8 cellular contexts compared by ENCODE assay signal in genomic region chrX:39152106-39152649, GRCh38.
DNase-seq lines count a peak whose midpoint lies in the region; ATAC-seq, FAIRE-seq and TF ChIP-seq lines count a peak whose summit lies in the region.

No MANE protein-coding gene starts in this region.

- H3K27ac ChIP-seq in A549 (no peak overlapping the region), keratinocyte (ENCODE audit: control insufficient read depth, insufficient read depth, low read length) (no peak overlapping the region), upper lobe of left lung (no peak overlapping the region), small intestine (ENCODE audit: low read depth in 1 of 2, low read length in 1 of 2) (no peak overlapping the region)

- TF ChIP-seq POLR2A in A549 (IDR thresholded peaks at IDR 0.05; ENCODE audit: low read length) (no peak), upper lobe of left lung (IDR thresholded peaks at IDR 0.05) (no peak)

- FAIRE-seq in A549 (lab: Jason Lieb, UNC) (no peak), GM19239 (lab: Jason Lieb, UNC) (peak; percentile 49), keratinocyte (lab: Jason Lieb, UNC) (no peak), small intestine (lab: Jason Lieb, UNC) (no peak)

- POLR2A ChIA-PET in A549 (lab: Yijun Ruan, JAX) = no interaction called here

- TF ChIP-seq RAD21 in A549 (conservative IDR thresholded peaks at IDR 0.05 in 1 of 2, IDR thresholded peaks at IDR 0.05 in 1 of 2) = peak; percentile 14 to 30; a peak in 2 of 5 replicates

- 21% methylated on average over 7 of the region's 7 CpGs for WGBS in A549 (ENCODE audit: missing lambda C conversion rate)
- WGBS in upper lobe of left lung, 2 donors = 35 to 89% methylated on average over 1 to 7 of the region's 7 CpGs
- 27 to 56% (median 36%) methylated on average over 7 of the region's 7 CpGs for WGBS in small intestine, 3 donors

- H3K36me3 ChIP-seq in keratinocyte (ENCODE audit: control insufficient read depth in 2 of 2, extremely low read depth in 1 of 2, insufficient read depth in 2 of 2, low read length in 2 of 2) (no peaks in the 10 kb centered on the region), upper lobe of left lung (no peaks in the 10 kb centered on the region), small intestine (ENCODE audit: control insufficient read depth in 2 of 2, insufficient read depth in 2 of 2, low read length in 2 of 2) (no peaks in the 10 kb centered on the region)

- no peak overlapping the region for H3K4me2 ChIP-seq in A549
- H3K4me2 ChIP-seq in keratinocyte (ENCODE audit: control insufficient read depth, extremely low read depth, insufficient read depth, low read depth, low read length) = no peak overlapping the region

- H3K9me3 ChIP-seq in A549 (no peaks in the 10 kb centered on the region), keratinocyte (ENCODE audit: control insufficient read depth, low read depth, low read length) (no peaks in the 10 kb centered on the region), upper lobe of left lung (no peaks in the 10 kb centered on the region), small intestine (ENCODE audit: control insufficient read depth, low read depth) (no peaks in the 10 kb centered on the region)

- no peak overlapping the region for H3K9ac ChIP-seq in keratinocyte (ENCODE audit: control insufficient read depth, extremely low read depth, insufficient read depth, low read length)

- dilution Hi-C loops in keratinocyte (cut with MboI; ENCODE audit: extremely low pct_ligation_motif_present, low sequenced_read_pairs) = no loop called here

- no peaks in the 10 kb centered on the region for H3K27me3 ChIP-seq in keratinocyte (ENCODE audit: control insufficient read depth, extremely low read depth, insufficient read depth, low read length)
- no peaks in the 10 kb centered on the region for H3K27me3 ChIP-seq in upper lobe of left lung
- H3K27me3 ChIP-seq in small intestine (ENCODE audit: control insufficient read depth in 2 of 2, insufficient read depth in 2 of 2, low read length in 2 of 2) = no peaks in the 10 kb centered on the region

- TF ChIP-seq CTCF in A549 (IDR thresholded peaks at IDR 0.05) (no peak), keratinocyte (optimal IDR thresholded peaks at IDR 0.05 in 1 of 3, IDR thresholded peaks at IDR 0.05 in 1 of 3, conservative IDR thresholded peaks at IDR 0.05 in 1 of 3; ENCODE audit: extremely low read depth in 1 of 3, insufficient read depth in 2 of 3, low read length in 3 of 3) (peak; percentile 61 to 84 (median 71)), upper lobe of left lung (IDR thresholded peaks at IDR 0.05) (peak in 5 of 6 experiments; percentile 24 to 52 (median 30))

- CTCF ChIA-PET in A549 (lab: Yijun Ruan, JAX) = interaction anchor here (0.6 to 1.0 kb wide), 2 partner anchors 9 to 122 kb away, joined by 3 read pairs; no protein-coding TSS in a partner anchor

- DNase-seq in A549 (ENCODE audit: low read depth in 1 of 2, low spot score in 1 of 2) (peak; percentile 14), GM19239 (ENCODE audit: insufficient read length, low spot score) (no peak), NCI-H82 treated with DMSO at 0.1 percent for 48 hours (lab: John Stamatoyannopoulos, UW; ENCODE audit: unreplicated experiment) (peak; percentile 36), keratinocyte (ENCODE audit: low read depth, low spot score) (no peak), upper lobe of left lung (peak; percentile 37 to 42), small intestine (no peak)
- DNase-seq in activated naive CD4-positive, alpha-beta T cell treated with anti-CD3 and anti-CD28 coated beads, Interleukin-2, amount 50 U/mL, for 16 hours = peak; percentile 26

- no peaks in the 10 kb centered on the region for H3K79me2 ChIP-seq in keratinocyte (ENCODE audit: control insufficient read depth, insufficient read depth, low read length)

- H3K4me3 ChIP-seq in A549 (no peak overlapping the region), keratinocyte (ENCODE audit: control insufficient read depth in 2 of 3, extremely low read depth in 1 of 3, insufficient read depth in 2 of 3, low read depth in 1 of 3, low read length in 3 of 3) (no peak overlapping the region), upper lobe of left lung (no peak overlapping the region), small intestine (ENCODE audit: low read depth in 1 of 2, low read length in 2 of 2) (no peak overlapping the region)

- peak in 1 of 2 experiments; percentile 70; a peak in 3 of 6 replicates for ATAC-seq in A549
- no peak for ATAC-seq in upper lobe of left lung (ENCODE audit: low FRiP score in 2 of 2)
- no peak for ATAC-seq in GM21717 (IDR thresholded peaks at IDR 0.05; ENCODE audit: unreplicated experiment)

- no peaks in the 10 kb centered on the region for H3K4me1 ChIP-seq in A549
- no peaks in the 10 kb centered on the region for H3K4me1 ChIP-seq in keratinocyte (ENCODE audit: control insufficient read depth, extremely low read depth, insufficient read depth, low read length)
- peaks cover 0 to 6% (median 0%) of the 10 kb centered on the region in 4 donors for H3K4me1 ChIP-seq in upper lobe of left lung
- H3K4me1 ChIP-seq in small intestine (ENCODE audit: control insufficient read depth in 2 of 2, insufficient read depth in 1 of 2, low read depth in 1 of 2, low read length in 1 of 2) = no peaks in the 10 kb centered on the region

- no peak for TF ChIP-seq EP300 in A549 (IDR thresholded peaks at IDR 0.05)
- no peak for TF ChIP-seq EP300 in upper lobe of left lung (IDR thresholded peaks at IDR 0.05)

- no peaks in the 10 kb centered on the region for H4K20me1 ChIP-seq in keratinocyte (ENCODE audit: control insufficient read depth, extremely low read depth, insufficient read depth, low read length)

- no peak overlapping the region for H2AFZ ChIP-seq in keratinocyte (ENCODE audit: control insufficient read depth, low read length)

- H3K9me1 ChIP-seq in keratinocyte (ENCODE audit: control insufficient read depth, extremely low read depth, insufficient read depth, low read length) = no peaks in the 10 kb centered on the region

TF ChIP-seq in A549, 52 proteins besides CTCF, POLR2A, EP300 and RAD21:
- TF ChIP-seq ZSCAN20 (CRISPR knock-in tag; IDR thresholded peaks at IDR 0.05) (no peak), KDM5A (IDR thresholded peaks at IDR 0.05) (no peak), CBX8 (IDR thresholded peaks at IDR 0.05) (no peak)

Comparison
In these comparisons a context has a peak if more than half of its experiments do, and no peak if none do; other contexts are left out.
1. DNase-seq: peak in A549 (2 of 2), NCI-H82 treated with DMSO at 0.1 percent for 48 hours (single experiment), activated naive CD4-positive, alpha-beta T cell treated with anti-CD3 and anti-CD28 coated beads, Interleukin-2, amount 50 U/mL, for 16 hours (single experiment) and upper lobe of left lung (2 of 2); none in GM19239 (single experiment), keratinocyte (single experiment) and small intestine (single experiment).